Comparison of ENCODE assay signal across 19 cellular contexts in the genomic region with DNA sequence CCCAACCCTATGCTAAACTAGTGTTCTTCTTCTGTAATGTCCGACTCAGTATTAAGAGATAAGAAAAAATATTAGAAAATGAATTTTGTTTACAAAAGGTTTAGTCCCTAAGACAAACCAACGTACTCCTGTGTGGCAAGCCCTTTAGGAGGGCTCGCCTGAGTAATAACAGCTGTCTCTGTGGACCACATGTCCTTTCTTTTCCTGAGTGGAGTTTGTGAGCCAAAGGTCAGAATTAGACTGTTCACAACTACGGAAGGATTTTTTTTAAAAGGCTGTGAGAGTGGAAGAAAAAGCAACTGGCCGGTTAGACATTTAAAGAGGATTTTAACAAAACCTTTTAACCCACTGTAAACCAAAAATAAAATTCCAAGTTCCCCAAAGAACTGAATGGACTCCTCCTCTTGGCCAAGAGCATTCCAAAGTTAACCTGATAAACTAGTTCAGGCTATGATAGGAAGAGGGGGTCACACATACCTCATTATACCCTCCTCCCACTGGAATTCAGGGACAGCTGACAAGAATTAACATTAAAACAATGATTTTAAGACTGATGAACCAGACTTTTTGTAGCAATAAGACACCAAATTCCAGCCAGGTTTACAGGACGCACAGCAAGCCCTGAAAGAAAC. TPM values are rescaled to one million over a fixed set of nuclear protein-coding genes. Genes with fewer than 3 reads are reported as not detected.
DNase-seq lines count a peak whose midpoint lies in the region; ATAC-seq and TF ChIP-seq lines count a peak whose summit lies in the region.
"Had no signal": no experiment of that assay in that cellular context is flagged by ENCODE, and none has a peak within 500 bp of the region (broad histone marks: within the 10 kb centered on the region; RNA-seq: fewer than 3 reads in every experiment).

No MANE protein-coding gene starts in this region.

- no peaks in the 10 kb centered on the region for H3K79me1 ChIP-seq in mesenchymal stem cell (replicated peaks; ENCODE audit: low read length, poor library complexity, severe bottlenecking)

- H3K4me1 Mint-ChIP-seq in glutamatergic neuron (ENCODE audit: low read depth, unreplicated experiment): peaks cover 30% of the 10 kb centered on the region
- H3K4me1 Mint-ChIP-seq: activated CD4-positive, alpha-beta T cell treated with anti-CD3 and anti-CD28 coated beads for 36 hours; activated naive CD8-positive, alpha-beta T cell treated with anti-CD3 and anti-CD28 coated beads, Interleukin-2, amount 10 ng/mL, durations not matched to agents 7 days and 5 days had no signal

- no peak overlapping the region for H4K91ac ChIP-seq in mesenchymal stem cell (ENCODE audit: low read length)

- no peak overlapping the region for H4K8ac ChIP-seq in mesenchymal stem cell (ENCODE audit: low read length)

- no peak overlapping the region for H2AFZ ChIP-seq in mesenchymal stem cell (ENCODE audit: low read depth, low read length)

- H3K36me3 Mint-ChIP-seq in glutamatergic neuron (ENCODE audit: unreplicated experiment): no peaks in the 10 kb centered on the region
- H3K36me3 Mint-ChIP-seq: naive thymus-derived CD8-positive, alpha-beta T cell had no signal

- no peaks in the 10 kb centered on the region for H3K27me3 Mint-ChIP-seq in glutamatergic neuron (ENCODE audit: unreplicated experiment)
- H3K27me3 Mint-ChIP-seq: activated CD4-positive, alpha-beta T cell treated with anti-CD3 and anti-CD28 coated beads for 36 hours; naive thymus-derived CD8-positive, alpha-beta T cell had no signal

- TF ChIP-seq CTCF in glutamatergic neuron (IDR thresholded peaks at IDR 0.05; ENCODE audit: partially characterized antibody, unreplicated experiment): no peak
- no peak for TF ChIP-seq CTCF in upper lobe of right lung (IDR thresholded peaks at IDR 0.05)

- 22% methylated on average over 2 of the region's 6 CpGs for WGBS in mesenchymal stem cell

- DNase-seq in Right ventricle myocardium inferior (ENCODE audit: missing footprints): no peak
- DNase-seq in cardiac septum (ENCODE audit: low spot score): no peak
- DNase-seq in glutamatergic neuron: no peak
- DNase-seq in mesenchymal stem cell: peak; percentile 26
- DNase-seq in upper lobe of right lung: no peak
- DNase-seq in iPS-NIHi7 (ENCODE audit: extremely low spot score): no peak
- DNase-seq in GM19240 (ENCODE audit: insufficient read length, low spot score): no peak
- DNase-seq: activated CD4-positive, alpha-beta T cell treated with anti-CD3 and anti-CD28 coated beads for 36 hours; activated naive CD8-positive, alpha-beta T cell treated with anti-CD3 and anti-CD28 coated beads, Interleukin-2, amount 10 ng/mL, durations not matched to agents 7 days and 5 days; activated T-cell treated with anti-CD3 and anti-CD28 coated beads for 4 hours; HFFc6; islet precursor cell; naive thymus-derived CD8-positive, alpha-beta T cell; NCI-H1930; psoas muscle; stimulated activated CD4-positive, alpha-beta T cell treated with anti-CD3 and anti-CD28 coated beads, Interleukin-1b, Interleukin-23, amount 100 ng/mL, for 48 hours had no signal

- H3K36me3 ChIP-seq in mesenchymal stem cell (ENCODE audit: control insufficient read depth in 1 of 2, insufficient read depth in 2 of 2, low read depth in 1 of 2, low read length in 2 of 2) (no peaks in the 10 kb centered on the region), upper lobe of right lung (no peaks in the 10 kb centered on the region)

- no peak overlapping the region for H3K4ac ChIP-seq in mesenchymal stem cell (ENCODE audit: low read depth in 1 of 2, low read length in 2 of 2)

- intact Hi-C loops in Right ventricle myocardium inferior (cut with DNase I) (no loop called here), cardiac septum (cut with DNase I) (loop anchor here (5.0 kb wide), 1 partner anchor 42 kb away; a partner anchor contains a TSS), upper lobe of right lung (cut with DNase I) (no loop called here)

- H3K4me3 Mint-ChIP-seq in glutamatergic neuron (ENCODE audit: unreplicated experiment): peak overlapping the region; percentile 65
- H3K4me3 Mint-ChIP-seq: activated CD4-positive, alpha-beta T cell treated with anti-CD3 and anti-CD28 coated beads for 36 hours; activated naive CD8-positive, alpha-beta T cell treated with anti-CD3 and anti-CD28 coated beads, Interleukin-2, amount 10 ng/mL, durations not matched to agents 7 days and 5 days; HFFc6; naive thymus-derived CD8-positive, alpha-beta T cell; T-helper 2 cell treated with Interferon-gamma antibody and Interleukin-4, amounts not matched to agents 5 μg/mL and 100 μg/mL, for 36 hours had no signal

- H3K9ac ChIP-seq in mesenchymal stem cell (ENCODE audit: low read length): no peak overlapping the region

- no peak overlapping the region for H3K14ac ChIP-seq in mesenchymal stem cell (ENCODE audit: low read length in 2 of 2)

- no peak overlapping the region for H2AK5ac ChIP-seq in mesenchymal stem cell (ENCODE audit: low read length, severe bottlenecking)

- no peaks in the 10 kb centered on the region for H3K4me1 ChIP-seq in mesenchymal stem cell (ENCODE audit: control insufficient read depth, insufficient read depth, low read depth, low read length)
- H3K4me1 ChIP-seq in upper lobe of right lung: no peaks in the 10 kb centered on the region

- peak overlapping the region; percentile 80 for H3K27ac Mint-ChIP-seq in glutamatergic neuron (ENCODE audit: unreplicated experiment)
- H3K27ac Mint-ChIP-seq: activated CD4-positive, alpha-beta T cell treated with anti-CD3 and anti-CD28 coated beads for 36 hours; activated naive CD8-positive, alpha-beta T cell treated with anti-CD3 and anti-CD28 coated beads, Interleukin-2, amount 10 ng/mL, durations not matched to agents 7 days and 5 days; HFFc6; T-helper 2 cell treated with Interferon-gamma antibody and Interleukin-4, amounts not matched to agents 5 μg/mL and 100 μg/mL, for 36 hours had no signal

- H2BK5ac ChIP-seq in mesenchymal stem cell (ENCODE audit: low read depth, low read length, poor library complexity, severe bottlenecking): no peak overlapping the region

- no peak overlapping the region for H2BK15ac ChIP-seq in mesenchymal stem cell (ENCODE audit: low read depth, poor library complexity, severe bottlenecking)

- H3K4me3 ChIP-seq in mesenchymal stem cell (ENCODE audit: insufficient read depth in 1 of 2, low read depth in 1 of 2, low read length in 2 of 2): no peak overlapping the region
- H3K4me3 ChIP-seq in upper lobe of right lung: no peak overlapping the region
- H3K4me3 ChIP-seq: psoas muscle had no signal

- ATAC-seq in Right ventricle myocardium inferior: peak; percentile 73
- peak; percentile 26 for ATAC-seq in upper lobe of right lung
- no peak for ATAC-seq in GM21447 (IDR thresholded peaks at IDR 0.05; ENCODE audit: unreplicated experiment)
- ATAC-seq: activated CD4-positive, alpha-beta T cell treated with anti-CD3 and anti-CD28 coated beads for 36 hours; naive thymus-derived CD8-positive, alpha-beta T cell had no signal

- no peak overlapping the region for H3K4me2 ChIP-seq in mesenchymal stem cell (ENCODE audit: low read length, poor library complexity, severe bottlenecking)

- H3K23ac ChIP-seq in mesenchymal stem cell (ENCODE audit: low read length in 2 of 2): no peak overlapping the region

- peaks cover 4% of the 10 kb centered on the region for H3K9me3 Mint-ChIP-seq in glutamatergic neuron (ENCODE audit: unreplicated experiment)
- H3K9me3 Mint-ChIP-seq: activated naive CD8-positive, alpha-beta T cell treated with anti-CD3 and anti-CD28 coated beads, Interleukin-2, amount 10 ng/mL, durations not matched to agents 7 days and 5 days; HFFc6; naive thymus-derived CD8-positive, alpha-beta T cell; T-helper 2 cell treated with Interferon-gamma antibody and Interleukin-4, amounts not matched to agents 5 μg/mL and 100 μg/mL, for 36 hours had no signal

- H3K27ac ChIP-seq in mesenchymal stem cell (ENCODE audit: low read length, poor library complexity, severe bottlenecking) (no peak overlapping the region), upper lobe of right lung (no peak overlapping the region)
- H3K27ac ChIP-seq: psoas muscle, RWPE1 had no signal

- H3K18ac ChIP-seq in mesenchymal stem cell (ENCODE audit: low read depth in 1 of 2, low read length in 2 of 2): no peak overlapping the region

- no peak overlapping the region for H2BK12ac ChIP-seq in mesenchymal stem cell (ENCODE audit: low read length in 2 of 2)

- no peak overlapping the region for H2BK120ac ChIP-seq in mesenchymal stem cell (ENCODE audit: low read depth, low read length)

- H3K9me3 ChIP-seq in mesenchymal stem cell (ENCODE audit: control insufficient read depth, low read length): no peaks in the 10 kb centered on the region
- no peaks in the 10 kb centered on the region for H3K9me3 ChIP-seq in upper lobe of right lung
- H3K9me3 ChIP-seq: psoas muscle had no signal

- H3K27me3 ChIP-seq in mesenchymal stem cell (ENCODE audit: control insufficient read depth in 1 of 2, insufficient read depth in 1 of 2, low read length in 2 of 2): no peaks in the 10 kb centered on the region
- H3K27me3 ChIP-seq in upper lobe of right lung: no peaks in the 10 kb centered on the region

RNA-seq across cellular contexts. Expression of a gene that starts 43.5 kb away (rescaled TPM):
- total RNA-seq in Right ventricle myocardium inferior: 2.4 TPM
- 0.40 TPM for total RNA-seq in cardiac septum
- 20.0 TPM for total RNA-seq in glutamatergic neuron (ENCODE audit: unreplicated experiment)
- 0.22 TPM for polyA plus RNA-seq in mesenchymal stem cell (2013, experiment 1 of 2)
- polyA plus RNA-seq in mesenchymal stem cell (2013, experiment 2 of 2): 0.19 TPM
- 15.4 TPM for total RNA-seq in upper lobe of right lung
- total RNA-seq: HFFc6 had no signal
